In the genomic region with DNA sequence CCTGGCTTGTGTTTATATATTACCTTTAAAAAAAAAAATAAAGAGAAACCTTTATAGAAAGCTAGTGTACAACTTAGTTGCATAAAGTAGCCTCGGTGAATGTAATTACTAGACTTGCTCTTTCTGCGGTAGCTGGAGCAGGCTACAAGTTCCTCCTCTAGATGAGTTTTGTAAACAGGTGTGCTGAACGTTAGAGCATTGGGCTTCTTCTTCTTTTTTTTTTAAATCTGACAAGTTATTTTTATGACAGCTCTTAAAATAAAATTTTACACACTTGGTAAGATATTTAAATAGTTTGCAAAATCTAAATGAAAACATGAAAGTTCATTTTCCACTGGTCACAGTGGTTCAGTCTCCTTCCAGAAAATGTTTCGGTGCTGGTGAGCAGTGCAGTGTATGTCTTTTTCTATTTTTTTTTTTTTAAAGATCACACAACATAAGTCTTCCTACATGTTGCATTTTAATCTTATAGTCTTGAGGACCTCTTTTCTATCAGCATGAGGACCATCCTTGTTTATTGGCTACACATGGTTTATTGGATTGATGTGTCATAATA, we compare ENCODE assay signal across 1 cellular context.
TF ChIP-seq lines count a peak whose summit lies in the region.

No MANE protein-coding gene starts in this region.

TF ChIP-seq in HepG2, 621 proteins besides CTCF, POLR2A, EP300 and RAD21:
- TF ChIP-seq, protein P1, sequence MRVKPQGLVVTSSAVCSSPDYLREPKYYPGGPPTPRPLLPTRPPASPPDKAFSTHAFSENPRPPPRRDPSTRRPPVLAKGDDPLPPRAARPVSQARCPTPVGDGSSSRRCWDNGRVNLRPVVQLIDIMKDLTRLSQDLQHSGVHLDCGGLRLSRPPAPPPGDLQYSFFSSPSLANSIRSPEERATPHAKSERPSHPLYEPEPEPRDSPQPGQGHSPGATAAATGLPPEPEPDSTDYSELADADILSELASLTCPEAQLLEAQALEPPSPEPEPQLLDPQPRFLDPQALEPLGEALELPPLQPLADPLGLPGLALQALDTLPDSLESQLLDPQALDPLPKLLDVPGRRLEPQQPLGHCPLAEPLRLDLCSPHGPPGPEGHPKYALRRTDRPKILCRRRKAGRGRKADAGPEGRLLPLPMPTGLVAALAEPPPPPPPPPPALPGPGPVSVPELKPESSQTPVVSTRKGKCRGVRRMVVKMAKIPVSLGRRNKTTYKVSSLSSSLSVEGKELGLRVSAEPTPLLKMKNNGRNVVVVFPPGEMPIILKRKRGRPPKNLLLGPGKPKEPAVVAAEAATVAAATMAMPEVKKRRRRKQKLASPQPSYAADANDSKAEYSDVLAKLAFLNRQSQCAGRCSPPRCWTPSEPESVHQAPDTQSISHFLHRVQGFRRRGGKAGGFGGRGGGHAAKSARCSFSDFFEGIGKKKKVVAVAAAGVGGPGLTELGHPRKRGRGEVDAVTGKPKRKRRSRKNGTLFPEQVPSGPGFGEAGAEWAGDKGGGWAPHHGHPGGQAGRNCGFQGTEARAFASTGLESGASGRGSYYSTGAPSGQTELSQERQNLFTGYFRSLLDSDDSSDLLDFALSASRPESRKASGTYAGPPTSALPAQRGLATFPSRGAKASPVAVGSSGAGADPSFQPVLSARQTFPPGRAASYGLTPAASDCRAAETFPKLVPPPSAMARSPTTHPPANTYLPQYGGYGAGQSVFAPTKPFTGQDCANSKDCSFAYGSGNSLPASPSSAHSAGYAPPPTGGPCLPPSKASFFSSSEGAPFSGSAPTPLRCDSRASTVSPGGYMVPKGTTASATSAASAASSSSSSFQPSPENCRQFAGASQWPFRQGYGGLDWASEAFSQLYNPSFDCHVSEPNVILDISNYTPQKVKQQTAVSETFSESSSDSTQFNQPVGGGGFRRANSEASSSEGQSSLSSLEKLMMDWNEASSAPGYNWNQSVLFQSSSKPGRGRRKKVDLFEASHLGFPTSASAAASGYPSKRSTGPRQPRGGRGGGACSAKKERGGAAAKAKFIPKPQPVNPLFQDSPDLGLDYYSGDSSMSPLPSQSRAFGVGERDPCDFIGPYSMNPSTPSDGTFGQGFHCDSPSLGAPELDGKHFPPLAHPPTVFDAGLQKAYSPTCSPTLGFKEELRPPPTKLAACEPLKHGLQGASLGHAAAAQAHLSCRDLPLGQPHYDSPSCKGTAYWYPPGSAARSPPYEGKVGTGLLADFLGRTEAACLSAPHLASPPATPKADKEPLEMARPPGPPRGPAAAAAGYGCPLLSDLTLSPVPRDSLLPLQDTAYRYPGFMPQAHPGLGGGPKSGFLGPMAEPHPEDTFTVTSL (CRISPR knock-in tag; IDR thresholded peaks at IDR 0.05; ENCODE audit: borderline replicate concordance) = no peak
- no peak for TF ChIP-seq EEA1 (CRISPR knock-in tag; IDR thresholded peaks at IDR 0.05; ENCODE audit: borderline replicate concordance)
- no peak for TF ChIP-seq SP4 (CRISPR knock-in tag; IDR thresholded peaks at IDR 0.05)
- TF ChIP-seq, protein P2, sequence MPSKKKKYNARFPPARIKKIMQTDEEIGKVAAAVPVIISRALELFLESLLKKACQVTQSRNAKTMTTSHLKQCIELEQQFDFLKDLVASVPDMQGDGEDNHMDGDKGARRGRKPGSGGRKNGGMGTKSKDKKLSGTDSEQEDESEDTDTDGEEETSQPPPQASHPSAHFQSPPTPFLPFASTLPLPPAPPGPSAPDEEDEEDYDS (CRISPR knock-in tag; IDR thresholded peaks at IDR 0.05) = no peak
- no peak for TF ChIP-seq HDAC6 (IDR thresholded peaks at IDR 0.05; ENCODE audit: low read depth, low read length)
- TF ChIP-seq, protein P3, sequence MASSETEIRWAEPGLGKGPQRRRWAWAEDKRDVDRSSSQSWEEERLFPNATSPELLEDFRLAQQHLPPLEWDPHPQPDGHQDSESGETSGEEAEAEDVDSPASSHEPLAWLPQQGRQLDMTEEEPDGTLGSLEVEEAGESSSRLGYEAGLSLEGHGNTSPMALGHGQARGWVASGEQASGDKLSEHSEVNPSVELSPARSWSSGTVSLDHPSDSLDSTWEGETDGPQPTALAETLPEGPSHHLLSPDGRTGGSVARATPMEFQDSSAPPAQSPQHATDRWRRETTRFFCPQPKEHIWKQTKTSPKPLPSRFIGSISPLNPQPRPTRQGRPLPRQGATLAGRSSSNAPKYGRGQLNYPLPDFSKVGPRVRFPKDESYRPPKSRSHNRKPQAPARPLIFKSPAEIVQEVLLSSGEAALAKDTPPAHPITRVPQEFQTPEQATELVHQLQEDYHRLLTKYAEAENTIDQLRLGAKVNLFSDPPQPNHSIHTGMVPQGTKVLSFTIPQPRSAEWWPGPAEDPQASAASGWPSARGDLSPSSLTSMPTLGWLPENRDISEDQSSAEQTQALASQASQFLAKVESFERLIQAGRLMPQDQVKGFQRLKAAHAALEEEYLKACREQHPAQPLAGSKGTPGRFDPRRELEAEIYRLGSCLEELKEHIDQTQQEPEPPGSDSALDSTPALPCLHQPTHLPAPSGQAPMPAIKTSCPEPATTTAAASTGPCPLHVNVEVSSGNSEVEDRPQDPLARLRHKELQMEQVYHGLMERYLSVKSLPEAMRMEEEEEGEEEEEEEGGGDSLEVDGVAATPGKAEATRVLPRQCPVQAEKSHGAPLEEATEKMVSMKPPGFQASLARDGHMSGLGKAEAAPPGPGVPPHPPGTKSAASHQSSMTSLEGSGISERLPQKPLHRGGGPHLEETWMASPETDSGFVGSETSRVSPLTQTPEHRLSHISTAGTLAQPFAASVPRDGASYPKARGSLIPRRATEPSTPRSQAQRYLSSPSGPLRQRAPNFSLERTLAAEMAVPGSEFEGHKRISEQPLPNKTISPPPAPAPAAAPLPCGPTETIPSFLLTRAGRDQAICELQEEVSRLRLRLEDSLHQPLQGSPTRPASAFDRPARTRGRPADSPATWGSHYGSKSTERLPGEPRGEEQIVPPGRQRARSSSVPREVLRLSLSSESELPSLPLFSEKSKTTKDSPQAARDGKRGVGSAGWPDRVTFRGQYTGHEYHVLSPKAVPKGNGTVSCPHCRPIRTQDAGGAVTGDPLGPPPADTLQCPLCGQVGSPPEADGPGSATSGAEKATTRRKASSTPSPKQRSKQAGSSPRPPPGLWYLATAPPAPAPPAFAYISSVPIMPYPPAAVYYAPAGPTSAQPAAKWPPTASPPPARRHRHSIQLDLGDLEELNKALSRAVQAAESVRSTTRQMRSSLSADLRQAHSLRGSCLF (CRISPR knock-in tag; IDR thresholded peaks at IDR 0.05; ENCODE audit: borderline replicate concordance) = no peak
- no peak for TF ChIP-seq HDAC2 (CRISPR knock-in tag; IDR thresholded peaks at IDR 0.05)
- TF ChIP-seq, protein P4, sequence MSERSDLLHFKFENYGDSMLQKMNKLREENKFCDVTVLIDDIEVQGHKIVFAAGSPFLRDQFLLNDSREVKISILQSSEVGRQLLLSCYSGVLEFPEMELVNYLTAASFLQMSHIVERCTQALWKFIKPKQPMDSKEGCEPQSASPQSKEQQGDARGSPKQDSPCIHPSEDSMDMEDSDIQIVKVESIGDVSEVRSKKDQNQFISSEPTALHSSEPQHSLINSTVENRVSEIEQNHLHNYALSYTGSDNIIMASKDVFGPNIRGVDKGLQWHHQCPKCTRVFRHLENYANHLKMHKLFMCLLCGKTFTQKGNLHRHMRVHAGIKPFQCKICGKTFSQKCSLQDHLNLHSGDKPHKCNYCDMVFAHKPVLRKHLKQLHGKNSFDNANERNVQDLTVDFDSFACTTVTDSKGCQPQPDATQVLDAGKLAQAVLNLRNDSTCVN (CRISPR knock-in tag; IDR thresholded peaks at IDR 0.05; ENCODE audit: borderline replicate concordance) = no peak
- TF ChIP-seq, protein P5, sequence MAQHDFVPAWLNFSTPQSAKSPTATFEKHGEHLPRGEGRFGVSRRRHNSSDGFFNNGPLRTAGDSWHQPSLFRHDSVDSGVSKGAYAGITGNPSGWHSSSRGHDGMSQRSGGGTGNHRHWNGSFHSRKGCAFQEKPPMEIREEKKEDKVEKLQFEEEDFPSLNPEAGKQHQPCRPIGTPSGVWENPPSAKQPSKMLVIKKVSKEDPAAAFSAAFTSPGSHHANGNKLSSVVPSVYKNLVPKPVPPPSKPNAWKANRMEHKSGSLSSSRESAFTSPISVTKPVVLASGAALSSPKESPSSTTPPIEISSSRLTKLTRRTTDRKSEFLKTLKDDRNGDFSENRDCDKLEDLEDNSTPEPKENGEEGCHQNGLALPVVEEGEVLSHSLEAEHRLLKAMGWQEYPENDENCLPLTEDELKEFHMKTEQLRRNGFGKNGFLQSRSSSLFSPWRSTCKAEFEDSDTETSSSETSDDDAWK (CRISPR knock-in tag; IDR thresholded peaks at IDR 0.05) = no peak
- no peak for TF ChIP-seq SP5 (CRISPR knock-in tag; IDR thresholded peaks at IDR 0.05; ENCODE audit: borderline replicate concordance, low read depth)
- TF ChIP-seq ATAD3A (CRISPR knock-in tag; IDR thresholded peaks at IDR 0.05) = no peak
- no peak for TF ChIP-seq ZNF138 (CRISPR knock-in tag; IDR thresholded peaks at IDR 0.05; ENCODE audit: low read depth)
TF ChIP-seq in HepG2: peak in this region for 0.
